In genomic region chr9:37423508-37423907, GRCh38 we compare ENCODE assay signal across 8 cellular contexts. TPM values are rescaled to one million over a fixed set of nuclear protein-coding genes. Genes with fewer than 3 reads are reported as not detected.
DNase-seq lines count a peak whose midpoint lies in the region; ATAC-seq and TF ChIP-seq lines count a peak whose summit lies in the region.

No MANE protein-coding gene starts in this region.

- in situ Hi-C loops in transverse colon (cut with MboI; ENCODE audit: low pct_ligation_motif_present in 1 of 4, low pct_unique_long_range_greater_than_20kb in 1 of 4, low sequenced_read_pairs in 3 of 4) = no loop called here

- no peak for DNase-seq in activated naive CD4-positive, alpha-beta T cell treated with anti-CD3 and anti-CD28 coated beads, Interleukin-2, amount 10 ng/mL, durations not matched to agents 7 days and 5 days
- no peak for DNase-seq in activated naive CD4-positive, alpha-beta T cell treated with Interleukin-2 at 50 U/mL for 16 hours
- DNase-seq in ascending aorta (ENCODE audit: low spot score in 2 of 2) (no peak), lower lobe of right lung (no peak), transverse colon (no peak), DMS53 treated with DMSO at 0.1 percent for 48 hours (lab: John Stamatoyannopoulos, UW; ENCODE audit: unreplicated experiment) (no peak), D341Med (ENCODE audit: low spot score) (no peak)

- H3K4me1 ChIP-seq in ascending aorta (peaks cover 8 to 18% of the 10 kb centered on the region in 2 donors), lower lobe of right lung (peaks cover 25% of the 10 kb centered on the region), transverse colon (peaks cover 10 to 28% (median 23%) of the 10 kb centered on the region in 4 donors)

- H3K4me3 ChIP-seq in ascending aorta (peak overlapping the region; percentile 80 to 88), lower lobe of right lung (peak overlapping the region; percentile 75), transverse colon (peak overlapping the region in 3 of 4 donors; percentile 63 to 81 (median 74))

- H3K9me3 ChIP-seq in ascending aorta (no peaks in the 10 kb centered on the region), lower lobe of right lung (no peaks in the 10 kb centered on the region), transverse colon (no peaks in the 10 kb centered on the region)

- intact Hi-C loops in ascending aorta (cut with DNase I) (loop anchor here (10.0 kb wide), 5 partner anchors 59 to 1019 kb away; partner anchors contain the start of genes DCAF10, FBXO10, RNF38 and ZCCHC7), lower lobe of right lung (cut with DNase I) (no loop called here), transverse colon (cut with DNase I; ENCODE audit: low total_unique reads) (no loop called here)

- H3K36me3 Mint-ChIP-seq in activated naive CD4-positive, alpha-beta T cell treated with anti-CD3 and anti-CD28 coated beads, Interleukin-2, amount 10 ng/mL, durations not matched to agents 7 days and 5 days = peaks cover 10% of the 10 kb centered on the region

- CTCF ChIA-PET in activated naive CD4-positive, alpha-beta T cell treated with anti-CD3 and anti-CD28 coated beads, Interleukin-2, amount 10 ng/mL, durations not matched to agents 7 days and 5 days (lab: Charles Lee) = interaction anchor here (1.0 to 1.2 kb wide), 2 partner anchors 9 to 12 kb away, joined by 3 to 7 read pairs; no protein-coding TSS in a partner anchor

- peak overlapping the region; percentile 90 for H3K27ac Mint-ChIP-seq in activated naive CD4-positive, alpha-beta T cell treated with anti-CD3 and anti-CD28 coated beads, Interleukin-2, amount 10 ng/mL, durations not matched to agents 7 days and 5 days

- peak overlapping the region; percentile 95 for H3K4me3 Mint-ChIP-seq in activated naive CD4-positive, alpha-beta T cell treated with anti-CD3 and anti-CD28 coated beads, Interleukin-2, amount 10 ng/mL, durations not matched to agents 7 days and 5 days

- TF ChIP-seq POLR2A in transverse colon (IDR thresholded peaks at IDR 0.05) = no peak

- peaks cover 24% of the 10 kb centered on the region for H3K4me1 Mint-ChIP-seq in activated naive CD4-positive, alpha-beta T cell treated with anti-CD3 and anti-CD28 coated beads, Interleukin-2, amount 10 ng/mL, durations not matched to agents 7 days and 5 days

- no peaks in the 10 kb centered on the region for H3K27me3 Mint-ChIP-seq in activated naive CD4-positive, alpha-beta T cell treated with anti-CD3 and anti-CD28 coated beads, Interleukin-2, amount 10 ng/mL, durations not matched to agents 7 days and 5 days

- H3K27me3 ChIP-seq in ascending aorta (no peaks in the 10 kb centered on the region), lower lobe of right lung (ENCODE audit: low read depth) (no peaks in the 10 kb centered on the region), transverse colon (no peaks in the 10 kb centered on the region)

- ATAC-seq in lower lobe of right lung (no peak), GM21515 (IDR thresholded peaks at IDR 0.05; ENCODE audit: unreplicated experiment) (no peak)

- 17 to 59% methylated on average over 1 to 2 of the region's 2 CpGs for WGBS in transverse colon (ENCODE audit: low coverage in 1 of 2), 2 donors

- no peaks in the 10 kb centered on the region for H3K9me3 Mint-ChIP-seq in activated naive CD4-positive, alpha-beta T cell treated with anti-CD3 and anti-CD28 coated beads, Interleukin-2, amount 10 ng/mL, durations not matched to agents 7 days and 5 days

- TF ChIP-seq CTCF in ascending aorta (IDR thresholded peaks at IDR 0.05) (no peak), lower lobe of right lung (IDR thresholded peaks at IDR 0.05) (no peak), transverse colon (IDR thresholded peaks at IDR 0.05) (no peak)

- H3K36me3 ChIP-seq in ascending aorta (peaks cover 17 to 26% of the 10 kb centered on the region in 2 donors), lower lobe of right lung (peaks cover 29% of the 10 kb centered on the region), transverse colon (peaks cover 0 to 16% (median 4%) of the 10 kb centered on the region in 4 donors)

- TF ChIP-seq EP300 in transverse colon (IDR thresholded peaks at IDR 0.05; ENCODE audit: low read depth) = no peak

- H3K27ac ChIP-seq in ascending aorta (peak overlapping the region in 1 of 2 donors; percentile 77), lower lobe of right lung (no peak overlapping the region), transverse colon (peak overlapping the region in 1 of 4 donors; percentile 93)

RNA-seq across cellular contexts. Expression of gene GRHPR, which starts 1.0 kb away (rescaled TPM):
- total RNA-seq in ascending aorta = 131 TPM
- 64.8 TPM for total RNA-seq in lower lobe of right lung
- 100 to 1,000 TPM in 3 of 4 donors, 10 to 100 TPM in 1; 48.6 to 131 (median 104) TPM for total RNA-seq in transverse colon

RNA-seq across cellular contexts. Expression of gene ZBTB5, which starts 41.7 kb away (rescaled TPM):
- total RNA-seq in ascending aorta (3.4 TPM), lower lobe of right lung (9.2 TPM), transverse colon (10 to 100 TPM in 3 of 4 donors, 1 to 10 TPM in 1; 3.2 to 14.6 (median 12.8) TPM)
